1 cellular context compared by ENCODE assay signal in the genomic region with DNA sequence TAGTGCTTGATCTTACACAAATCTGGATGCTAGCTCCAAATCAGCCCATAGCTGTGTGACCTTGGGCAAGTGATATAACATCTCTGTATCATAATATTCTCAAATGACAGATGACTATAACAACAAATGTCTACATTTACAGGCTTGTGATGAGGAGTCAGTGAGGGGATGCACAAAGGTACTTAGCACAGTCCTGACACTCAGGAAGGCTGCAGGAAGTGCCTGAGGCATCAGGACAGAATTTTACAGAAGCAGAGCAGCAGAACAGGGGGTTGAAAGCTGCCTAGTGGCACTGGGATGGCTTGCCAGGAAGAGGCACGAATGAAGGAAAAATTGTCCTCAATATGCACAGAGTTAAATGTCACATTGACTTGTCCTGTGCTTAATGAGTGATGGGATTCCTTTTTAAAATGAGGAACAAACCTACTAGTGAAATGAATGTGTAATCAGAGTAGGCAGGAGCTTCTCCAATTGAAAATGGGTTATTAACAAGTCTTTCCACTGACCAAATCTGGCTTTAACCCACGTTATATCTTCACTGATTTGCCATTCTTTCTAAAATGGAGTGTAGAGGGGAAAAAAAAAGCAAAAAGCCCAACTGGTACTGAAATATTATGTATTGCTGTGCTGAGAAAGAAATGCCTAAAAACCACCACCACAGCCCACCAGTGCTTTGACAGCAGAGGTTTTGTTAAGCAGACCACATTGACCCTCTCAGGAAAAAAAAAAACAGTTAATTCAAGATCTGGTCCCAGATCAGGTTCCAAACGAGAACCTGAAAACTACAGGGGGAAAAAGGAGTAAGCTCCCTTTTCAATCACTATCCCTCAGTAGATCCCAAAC.
TF ChIP-seq lines count a peak whose summit lies in the region.

No MANE protein-coding gene starts in this region.

TF ChIP-seq in SK-N-SH treated with all-trans-retinoic acid at 6 μM for 48 hours, 23 proteins besides CTCF, POLR2A, EP300 and RAD21 (continued from another document):
- TF ChIP-seq TCF4 (CRISPR knock-in tag; IDR thresholded peaks at IDR 0.05; ENCODE audit: borderline replicate concordance) = no peak
- TF ChIP-seq, protein P1, sequence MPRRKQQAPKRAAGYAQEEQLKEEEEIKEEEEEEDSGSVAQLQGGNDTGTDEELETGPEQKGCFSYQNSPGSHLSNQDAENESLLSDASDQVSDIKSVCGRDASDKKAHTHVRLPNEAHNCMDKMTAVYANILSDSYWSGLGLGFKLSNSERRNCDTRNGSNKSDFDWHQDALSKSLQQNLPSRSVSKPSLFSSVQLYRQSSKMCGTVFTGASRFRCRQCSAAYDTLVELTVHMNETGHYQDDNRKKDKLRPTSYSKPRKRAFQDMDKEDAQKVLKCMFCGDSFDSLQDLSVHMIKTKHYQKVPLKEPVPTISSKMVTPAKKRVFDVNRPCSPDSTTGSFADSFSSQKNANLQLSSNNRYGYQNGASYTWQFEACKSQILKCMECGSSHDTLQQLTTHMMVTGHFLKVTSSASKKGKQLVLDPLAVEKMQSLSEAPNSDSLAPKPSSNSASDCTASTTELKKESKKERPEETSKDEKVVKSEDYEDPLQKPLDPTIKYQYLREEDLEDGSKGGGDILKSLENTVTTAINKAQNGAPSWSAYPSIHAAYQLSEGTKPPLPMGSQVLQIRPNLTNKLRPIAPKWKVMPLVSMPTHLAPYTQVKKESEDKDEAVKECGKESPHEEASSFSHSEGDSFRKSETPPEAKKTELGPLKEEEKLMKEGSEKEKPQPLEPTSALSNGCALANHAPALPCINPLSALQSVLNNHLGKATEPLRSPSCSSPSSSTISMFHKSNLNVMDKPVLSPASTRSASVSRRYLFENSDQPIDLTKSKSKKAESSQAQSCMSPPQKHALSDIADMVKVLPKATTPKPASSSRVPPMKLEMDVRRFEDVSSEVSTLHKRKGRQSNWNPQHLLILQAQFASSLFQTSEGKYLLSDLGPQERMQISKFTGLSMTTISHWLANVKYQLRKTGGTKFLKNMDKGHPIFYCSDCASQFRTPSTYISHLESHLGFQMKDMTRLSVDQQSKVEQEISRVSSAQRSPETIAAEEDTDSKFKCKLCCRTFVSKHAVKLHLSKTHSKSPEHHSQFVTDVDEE (CRISPR knock-in tag; IDR thresholded peaks at IDR 0.05) = no peak
- TF ChIP-seq ZNF8 (CRISPR knock-in tag; IDR thresholded peaks at IDR 0.05) = no peak
- TF ChIP-seq ESRRG (CRISPR knock-in tag; IDR thresholded peaks at IDR 0.05) = no peak
- TF ChIP-seq ZFP3 (CRISPR knock-in tag; IDR thresholded peaks at IDR 0.05) = no peak
- no peak for TF ChIP-seq GLIS3 (CRISPR knock-in tag; IDR thresholded peaks at IDR 0.05)
- TF ChIP-seq ZNF70 (CRISPR knock-in tag; IDR thresholded peaks at IDR 0.05) = no peak
- TF ChIP-seq ZNF565 (CRISPR knock-in tag; conservative IDR thresholded peaks at IDR 0.05; ENCODE audit: low read depth) = no peak
- no peak for TF ChIP-seq TOX (CRISPR knock-in tag; IDR thresholded peaks at IDR 0.05; ENCODE audit: borderline replicate concordance)
- no peak for TF ChIP-seq ZC3H10 (CRISPR knock-in tag; IDR thresholded peaks at IDR 0.05)
- no peak for TF ChIP-seq RARB (CRISPR knock-in tag; IDR thresholded peaks at IDR 0.05)
- TF ChIP-seq ISL1 (CRISPR knock-in tag; IDR thresholded peaks at IDR 0.05) = no peak
- TF ChIP-seq, protein P2, sequence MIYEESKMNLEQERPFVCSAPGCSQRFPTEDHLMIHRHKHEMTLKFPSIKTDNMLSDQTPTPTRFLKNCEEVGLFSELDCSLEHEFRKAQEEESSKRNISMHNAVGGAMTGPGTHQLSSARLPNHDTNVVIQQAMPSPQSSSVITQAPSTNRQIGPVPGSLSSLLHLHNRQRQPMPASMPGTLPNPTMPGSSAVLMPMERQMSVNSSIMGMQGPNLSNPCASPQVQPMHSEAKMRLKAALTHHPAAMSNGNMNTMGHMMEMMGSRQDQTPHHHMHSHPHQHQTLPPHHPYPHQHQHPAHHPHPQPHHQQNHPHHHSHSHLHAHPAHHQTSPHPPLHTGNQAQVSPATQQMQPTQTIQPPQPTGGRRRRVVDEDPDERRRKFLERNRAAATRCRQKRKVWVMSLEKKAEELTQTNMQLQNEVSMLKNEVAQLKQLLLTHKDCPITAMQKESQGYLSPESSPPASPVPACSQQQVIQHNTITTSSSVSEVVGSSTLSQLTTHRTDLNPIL (CRISPR knock-in tag; IDR thresholded peaks at IDR 0.05; ENCODE audit: low read depth) = no peak
- TF ChIP-seq OSR1 (CRISPR knock-in tag; IDR thresholded peaks at IDR 0.05) = no peak
